1 cellular context compared by ENCODE assay signal in the genomic region with DNA sequence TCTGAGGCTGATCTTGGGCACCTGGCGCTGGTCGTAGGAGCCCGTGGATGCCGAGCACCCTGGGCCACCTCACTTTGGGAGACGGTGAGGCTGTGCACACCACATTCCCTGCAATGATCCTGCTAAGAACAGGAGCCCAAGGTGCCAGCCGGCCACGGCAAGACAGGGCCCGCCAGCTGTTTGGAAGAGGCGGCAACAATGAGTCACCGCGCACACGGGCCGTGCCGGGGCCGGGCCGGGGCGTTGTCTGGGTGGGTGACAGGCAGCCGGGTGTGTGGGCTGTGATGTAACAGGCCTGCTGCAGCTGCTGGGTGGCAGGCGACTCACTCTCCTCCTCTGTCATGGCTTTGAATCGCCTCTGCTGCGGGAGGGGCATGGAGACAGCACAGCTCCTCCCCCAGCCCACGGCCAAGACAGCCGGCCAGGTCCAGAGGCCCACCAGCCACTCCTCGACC.
TF ChIP-seq lines count a peak whose summit lies in the region.

No MANE protein-coding gene starts in this region.

TF ChIP-seq in IMR-90, 13 proteins besides CTCF, POLR2A, EP300 and RAD21 (continued from another document):
- TF ChIP-seq, protein P1, sequence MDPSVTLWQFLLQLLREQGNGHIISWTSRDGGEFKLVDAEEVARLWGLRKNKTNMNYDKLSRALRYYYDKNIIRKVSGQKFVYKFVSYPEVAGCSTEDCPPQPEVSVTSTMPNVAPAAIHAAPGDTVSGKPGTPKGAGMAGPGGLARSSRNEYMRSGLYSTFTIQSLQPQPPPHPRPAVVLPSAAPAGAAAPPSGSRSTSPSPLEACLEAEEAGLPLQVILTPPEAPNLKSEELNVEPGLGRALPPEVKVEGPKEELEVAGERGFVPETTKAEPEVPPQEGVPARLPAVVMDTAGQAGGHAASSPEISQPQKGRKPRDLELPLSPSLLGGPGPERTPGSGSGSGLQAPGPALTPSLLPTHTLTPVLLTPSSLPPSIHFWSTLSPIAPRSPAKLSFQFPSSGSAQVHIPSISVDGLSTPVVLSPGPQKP (IDR thresholded peaks at IDR 0.05; ENCODE audit: borderline replicate concordance, low read depth, low read length), result no peak
- TF ChIP-seq MAFK (IDR thresholded peaks at IDR 0.05; ENCODE audit: low read depth, low read length), result no peak
- TF ChIP-seq CEBPB (IDR thresholded peaks at IDR 0.05; ENCODE audit: low read depth, low read length), result peak; percentile 89
- no peak for TF ChIP-seq CHD1 (IDR thresholded peaks at IDR 0.05; ENCODE audit: low read depth, low read length)
- TF ChIP-seq MXI1 (IDR thresholded peaks at IDR 0.05; ENCODE audit: borderline replicate concordance, low read depth, low read length), result 0 out of 2 replicates have a peak, but pooled peaks have one; percentile 39
- TF ChIP-seq FOS (IDR thresholded peaks at IDR 0.05; ENCODE audit: low read depth, low read length), result peak; percentile 92
- TF ChIP-seq, protein P2, sequence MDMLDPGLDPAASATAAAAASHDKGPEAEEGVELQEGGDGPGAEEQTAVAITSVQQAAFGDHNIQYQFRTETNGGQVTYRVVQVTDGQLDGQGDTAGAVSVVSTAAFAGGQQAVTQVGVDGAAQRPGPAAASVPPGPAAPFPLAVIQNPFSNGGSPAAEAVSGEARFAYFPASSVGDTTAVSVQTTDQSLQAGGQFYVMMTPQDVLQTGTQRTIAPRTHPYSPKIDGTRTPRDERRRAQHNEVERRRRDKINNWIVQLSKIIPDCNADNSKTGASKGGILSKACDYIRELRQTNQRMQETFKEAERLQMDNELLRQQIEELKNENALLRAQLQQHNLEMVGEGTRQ (IDR thresholded peaks at IDR 0.05; ENCODE audit: low read depth, low read length), result no peak; the same call in 1 of the 2 replicates
- no peak for TF ChIP-seq RFX5 (IDR thresholded peaks at IDR 0.05; ENCODE audit: low read depth, low read length)
- no peak for TF ChIP-seq RCOR1 (IDR thresholded peaks at IDR 0.05; ENCODE audit: insufficient replicate concordance, low read length)
- peak; percentile 18; the same call in 1 of the 2 replicates for TF ChIP-seq NFE2L2 (IDR thresholded peaks at IDR 0.05; ENCODE audit: low read depth, low read length)
- no peak; the same call in 1 of the 2 replicates for TF ChIP-seq SMC3 (IDR thresholded peaks at IDR 0.05; ENCODE audit: low read depth, low read length)
